In the genomic region with DNA sequence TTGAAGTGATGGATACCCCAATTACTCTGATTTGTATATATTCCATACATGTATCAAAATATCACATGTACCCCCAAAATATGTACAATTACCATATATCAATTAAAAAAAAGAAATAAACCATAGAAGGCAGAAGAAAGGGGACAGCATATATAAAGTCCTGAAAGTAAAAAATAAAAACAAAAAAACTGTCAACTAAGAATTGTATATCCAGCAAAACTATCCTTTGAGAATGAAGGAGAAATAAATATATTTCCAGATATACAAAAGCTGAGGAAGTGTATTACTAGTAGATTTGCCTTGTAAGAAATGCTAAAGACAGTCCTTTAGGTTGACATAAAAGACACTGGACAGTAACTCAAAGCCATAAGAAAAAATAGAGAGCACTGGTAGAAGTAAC, we compare ENCODE assay signal across 22 cellular contexts.
"Had no signal": no experiment of that assay in that cellular context is flagged by ENCODE, and none has a peak within 500 bp of the region (broad histone marks: within the 10 kb centered on the region; RNA-seq: fewer than 3 reads in every experiment).

No MANE protein-coding gene starts in this region.

- DNase-seq: dorsolateral prefrontal cortex; effector CD4-positive, alpha-beta T cell; foreskin keratinocyte; heart left ventricle; kidney; mesenchymal stem cell; midbrain; naive thymus-derived CD8-positive, alpha-beta T cell; right cardiac atrium; sigmoid colon; stimulated activated CD4-positive, alpha-beta T cell treated with anti-CD3 and anti-CD28 coated beads, Interleukin-4, amount 100 ng/mL, for 4 hours; stimulated activated naive CD8-positive, alpha-beta T cell treated with anti-CD3 and anti-CD28 coated beads, Interleukin-15, amount 100 ng/mL, for 72 hours; transverse colon; upper lobe of right lung; uterus had no signal

- H3K4me1 Mint-ChIP-seq: neural crest cell had no signal

- H3K27me3 ChIP-seq: dorsolateral prefrontal cortex, esophagus muscularis mucosa, gastroesophageal sphincter, heart left ventricle, hepatocyte, sigmoid colon, suprapubic skin, transverse colon, upper lobe of right lung, uterus had no signal

- H3K27ac Mint-ChIP-seq: stimulated activated naive CD8-positive, alpha-beta T cell treated with anti-CD3 and anti-CD28 coated beads, Interleukin-15, amount 100 ng/mL, for 72 hours had no signal

- H3K4me1 ChIP-seq: foreskin keratinocyte, prostate gland, sigmoid colon, suprapubic skin, upper lobe of right lung, uterus had no signal

- H3K36me3 ChIP-seq: esophagus muscularis mucosa, gastroesophageal sphincter, heart left ventricle, prostate gland, sigmoid colon, suprapubic skin, transverse colon, upper lobe of right lung, uterus had no signal

- ATAC-seq: foreskin keratinocyte; gastroesophageal sphincter; heart left ventricle; left lobe of liver; naive thymus-derived CD8-positive, alpha-beta T cell; right cardiac atrium; stimulated activated naive CD8-positive, alpha-beta T cell treated with anti-CD3 and anti-CD28 coated beads, Interleukin-15, amount 100 ng/mL, for 72 hours; upper lobe of right lung had no signal

- H3K9me3 ChIP-seq: prostate gland had no signal

- H3K4me3 Mint-ChIP-seq: neural crest cell; stimulated activated naive CD8-positive, alpha-beta T cell treated with anti-CD3 and anti-CD28 coated beads, Interleukin-15, amount 100 ng/mL, for 72 hours had no signal

- H3K27me3 Mint-ChIP-seq: naive thymus-derived CD8-positive, alpha-beta T cell; stimulated activated naive CD8-positive, alpha-beta T cell treated with anti-CD3 and anti-CD28 coated beads, Interleukin-15, amount 100 ng/mL, for 72 hours had no signal

- H3K4me3 ChIP-seq: dorsolateral prefrontal cortex, esophagus muscularis mucosa, gastroesophageal sphincter, heart left ventricle, hepatocyte, prostate gland, sigmoid colon, suprapubic skin, transverse colon, upper lobe of right lung, uterus had no signal
